Comparison of ENCODE assay signal across 20 cellular contexts in genomic region chr7:1572111-1572510, GRCh38. TPM values are rescaled to one million over a fixed set of nuclear protein-coding genes. Genes with fewer than 3 reads are reported as not detected.
DNase-seq lines count a peak whose midpoint lies in the region; ATAC-seq, FAIRE-seq and TF ChIP-seq lines count a peak whose summit lies in the region.
"Had no signal": no experiment of that assay in that cellular context is flagged by ENCODE, and none has a peak within 500 bp of the region (broad histone marks: within the 10 kb centered on the region; RNA-seq: fewer than 3 reads in every experiment).

No MANE protein-coding gene starts in this region.

- peaks cover 0 to 1% of the 10 kb centered on the region in 2 donors for H3K27me3 Mint-ChIP-seq in CD8-positive, alpha-beta memory T cell
- no peaks in the 10 kb centered on the region for H3K27me3 Mint-ChIP-seq in nephron progenitor cell (ENCODE audit: low read depth, poor library complexity)
- H3K27me3 Mint-ChIP-seq: stimulated activated naive CD8-positive, alpha-beta T cell treated with anti-CD3 and anti-CD28 coated beads, Interleukin-15, amount 100 ng/mL, for 72 hours had no signal

- no peak for DNase-seq in CD8-positive, alpha-beta memory T cell
- DNase-seq in K562 (ENCODE audit: extremely low read depth in 1 of 4, low spot score in 3 of 4) (peak in 1 of 4 experiments; percentile 22), nephron progenitor cell (no peak), NCI-H446 treated with DMSO at 0.1 percent for 48 hours (lab: John Stamatoyannopoulos, UW) (no peak), SK-N-DZ (ENCODE audit: low spot score) (no peak), NK-92 (lab: John Stamatoyannopoulos, UW; ENCODE audit: unreplicated experiment) (no peak)
- DNase-seq: activated CD8-positive, alpha-beta memory T cell treated with anti-CD3 and anti-CD28 coated beads, Interleukin-2, amount 50 U/mL, for 4 hours; BE2C; EL; Kasumi-1; left colon; NCI-H1694; NCI-H524; OCI-M1; sigmoid colon; stimulated activated naive CD8-positive, alpha-beta T cell treated with anti-CD3 and anti-CD28 coated beads, Interleukin-15, amount 100 ng/mL, for 72 hours; SW 1271 had no signal

- peak overlapping the region in 4 of 7 donors; percentile 16 to 92 (median 64) for H3K4me3 Mint-ChIP-seq in CD8-positive, alpha-beta memory T cell
- H3K4me3 Mint-ChIP-seq in nephron progenitor cell = peak overlapping the region; percentile 39

- in situ Hi-C loops in K562 (cut with MboI) = no loop called here

- H3K4me3 ChIP-seq in ACC112 (ENCODE audit: low read depth, low read length) = peak overlapping the region; percentile 96
- H3K4me3 ChIP-seq in CD8-positive, alpha-beta memory T cell (ENCODE audit: low read length) = no peak overlapping the region
- H3K4me3 ChIP-seq in K562 = no peak overlapping the region
- H3K4me3 ChIP-seq: sigmoid colon had no signal

- H2AFZ ChIP-seq in ACC112 (ENCODE audit: low read length, unreplicated experiment) (no peak overlapping the region), K562 (ENCODE audit: low read depth, low read length) (no peak overlapping the region)

- peaks cover 20 to 36% (median 34%) of the 10 kb centered on the region in 3 donors for H3K4me1 Mint-ChIP-seq in CD8-positive, alpha-beta memory T cell
- peaks cover 36% of the 10 kb centered on the region for H3K4me1 Mint-ChIP-seq in nephron progenitor cell

- no peak for TF ChIP-seq CTCF in K562 (IDR thresholded peaks at IDR 0.05 in 2 of 3, conservative IDR thresholded peaks at IDR 0.05 in 1 of 3; ENCODE audit: insufficient read depth in 2 of 3, low read depth in 1 of 3, low read length in 3 of 3)
- TF ChIP-seq CTCF in nephron progenitor cell (IDR thresholded peaks at IDR 0.05) = no peak

- 11% methylated on average over 5 of the region's 5 CpGs for WGBS in K562 (ENCODE audit: insufficient coverage, low coverage, missing lambda C conversion rate)

- H3K27ac Mint-ChIP-seq in CD8-positive, alpha-beta memory T cell = peak overlapping the region in 7 of 8 donors; percentile 1 to 73 (median 55)
- no peak overlapping the region for H3K27ac Mint-ChIP-seq in nephron progenitor cell

- H3K36me3 ChIP-seq in ACC112 (ENCODE audit: insufficient read depth, low read length) (peaks cover 8% of the 10 kb centered on the region; the same call in 1 of the 2 replicates), K562 (ENCODE audit: control insufficient read depth, insufficient read depth, low read length) (peaks cover 11% of the 10 kb centered on the region; the same call in 2 of the 3 replicates)
- H3K36me3 ChIP-seq in CD8-positive, alpha-beta memory T cell (ENCODE audit: insufficient read depth, low read length) = peaks cover 8% of the 10 kb centered on the region

- TF ChIP-seq RAD21 in K562 (CRISPR knock-in tag; conservative IDR thresholded peaks at IDR 0.05 in 1 of 2, IDR thresholded peaks at IDR 0.05 in 1 of 2) = no peak

- H3K9me1 ChIP-seq in K562 (ENCODE audit: control insufficient read depth, insufficient read depth, low read length) = no peaks in the 10 kb centered on the region

- ATAC-seq in K562 = no peak
- ATAC-seq in HG02884 (IDR thresholded peaks at IDR 0.05; ENCODE audit: unreplicated experiment) = no peak
- ATAC-seq: left colon; stimulated activated naive CD8-positive, alpha-beta T cell treated with anti-CD3 and anti-CD28 coated beads, Interleukin-15, amount 100 ng/mL, for 72 hours had no signal

- H3K4me1 ChIP-seq in ACC112 (ENCODE audit: control insufficient read depth, insufficient read depth, low read length, unreplicated experiment) (peaks cover 30% of the 10 kb centered on the region), K562 (replicated peaks in 1 of 2; ENCODE audit: control insufficient read depth in 2 of 2, insufficient read depth in 2 of 2, low read length in 2 of 2) (peaks cover 28 to 50% of the 10 kb centered on the region in 2 experiments; a peak in 4 of 5 replicates)
- peaks cover 17% of the 10 kb centered on the region for H3K4me1 ChIP-seq in CD8-positive, alpha-beta memory T cell (ENCODE audit: insufficient read depth, low read length)

- H3K9ac ChIP-seq in K562 (ENCODE audit: insufficient read depth in 1 of 2, low read depth in 2 of 2, low read length in 2 of 2) = no peak overlapping the region; a peak in 1 of 4 replicates

- BruUV-seq in K562 (replicated peaks; lab: Mats Ljungman, UMichigan) = no TSS peak

- TF ChIP-seq EP300 in K562 (IDR thresholded peaks at IDR 0.05; ENCODE audit: low read length) = no peak

- no peak for FAIRE-seq in K562 (lab: Jason Lieb, UNC)

- H3K36me3 Mint-ChIP-seq in CD8-positive, alpha-beta memory T cell = peaks cover 0 to 10% (median 0%) of the 10 kb centered on the region in 3 donors
- peaks cover 9% of the 10 kb centered on the region for H3K36me3 Mint-ChIP-seq in nephron progenitor cell (ENCODE audit: low read depth)

- TF ChIP-seq POLR2A in K562 (conservative IDR thresholded peaks at IDR 0.05) = no peak

- no peaks in the 10 kb centered on the region for H4K20me1 ChIP-seq in K562 (replicated peaks; ENCODE audit: control insufficient read depth, insufficient read depth, low read length)

- POLR2A ChIA-PET in CD8-positive, alpha-beta memory T cell (lab: Charles Lee) = no interaction called here
- POLR2A ChIA-PET in K562 (lab: Yijun Ruan, JAX) = interaction anchor here (0.6 to 0.9 kb wide), 3 partner anchors 10 to 582 kb away, joined by 3 to 5 read pairs (median 3); no protein-coding TSS in a partner anchor

- H3K27me3 ChIP-seq in ACC112 (ENCODE audit: insufficient read depth, low read length) = no peaks in the 10 kb centered on the region
- H3K27me3 ChIP-seq in CD8-positive, alpha-beta memory T cell (ENCODE audit: insufficient read depth, low read length, poor library complexity, severe bottlenecking) = no peaks in the 10 kb centered on the region
- H3K27me3 ChIP-seq in K562 (ENCODE audit: control insufficient read depth in 2 of 2, insufficient read depth in 2 of 2, low read length in 2 of 2) = no peaks in the 10 kb centered on the region
- H3K27me3 ChIP-seq: BE2C, sigmoid colon had no signal

- H3K79me2 ChIP-seq in ACC112 (ENCODE audit: control insufficient read depth, insufficient read depth, low read length, unreplicated experiment) (peaks cover 20% of the 10 kb centered on the region), K562 (ENCODE audit: control insufficient read depth, insufficient read depth, low read length) (peaks cover 41% of the 10 kb centered on the region)

- peak overlapping the region; percentile 5; the same call in 1 of the 2 replicates for H3K4me2 ChIP-seq in K562 (ENCODE audit: insufficient read depth, low read length)

- H3K27ac ChIP-seq in ACC112 (ENCODE audit: low read depth, low read length) (peak overlapping the region; percentile 97), K562 (ENCODE audit: extremely low read depth, low read depth, low read length) (no peak overlapping the region)
- H3K27ac ChIP-seq in CD8-positive, alpha-beta memory T cell (ENCODE audit: low read depth, low read length) = no peak overlapping the region
- H3K27ac ChIP-seq: VCaP had no signal

- no peaks in the 10 kb centered on the region for H3K9me3 Mint-ChIP-seq in CD8-positive, alpha-beta memory T cell
- H3K9me3 Mint-ChIP-seq in nephron progenitor cell = no peaks in the 10 kb centered on the region
- H3K9me3 Mint-ChIP-seq: stimulated activated naive CD8-positive, alpha-beta T cell treated with anti-CD3 and anti-CD28 coated beads, Interleukin-15, amount 100 ng/mL, for 72 hours had no signal

- intact Hi-C loops in K562 (cut with micrococcal nuclease) = loop anchor here (10.0 kb wide), 1 partner anchor 633 kb away; no protein-coding TSS in a partner anchor

- CTCF ChIA-PET in CD8-positive, alpha-beta memory T cell (lab: Charles Lee) = no interaction called here
- CTCF ChIA-PET in K562 (lab: Yijun Ruan, JAX; ENCODE audit: low intra/inter-chr PET ratio) = no interaction called here

- H3K9me3 ChIP-seq in CD8-positive, alpha-beta memory T cell (ENCODE audit: low read length) = no peaks in the 10 kb centered on the region
- no peaks in the 10 kb centered on the region for H3K9me3 ChIP-seq in K562 (replicated peaks; ENCODE audit: control insufficient read depth, insufficient read depth, low read depth, low read length)
- H3K9me3 ChIP-seq: BE2C, sigmoid colon had no signal

RNA-seq across cellular contexts. Expression of gene PSMG3, which starts 2.3 kb away (rescaled TPM):
- 10 to 100 TPM; 71.0 to 80.7 TPM for total RNA-seq in CD8-positive, alpha-beta memory T cell
- polyA plus RNA-seq in CD8-positive, alpha-beta memory T cell = 51.3 TPM
- total RNA-seq in K562 (2011; cell fraction: chromatin; rRNA removed; ENCODE audit: low replicate concordance) = 26.2 and 74.4 TPM in 2 replicates
- total RNA-seq in K562 (2011; cell fraction: nucleolus; rRNA removed) = 89.7 and 92.9 TPM in 2 replicates
- 63.3 and 66.8 TPM in 2 replicates for total RNA-seq in K562 (2011; cell fraction: nucleoplasm; rRNA removed)
- total RNA-seq in K562 (2014; rRNA removed) (122 and 132 TPM in 2 replicates), K562 (2014; rRNA removed; fragmentation: Illumina TruSeq; extraction: Trizol) (46.5 and 57.2 TPM in 2 replicates), K562 (2015; rRNA removed; fragmentation: Illumina TruSeq; extraction: Trizol) (81.5 and 83.4 TPM in 2 replicates), K562 (2021) (77.3 and 80.1 TPM in 2 replicates)
- polyA plus RNA-seq in K562 (2011; rRNA removed) (93.6 and 96.3 TPM in 2 replicates), K562 (2014; fragmentation: Illumina TruSeq; extraction: Trizol) (54.0 and 64.6 TPM in 2 replicates), K562 (2014; fragmentation: Nextera tagmentation; extraction: Ambion mirVana) (10 to 100 TPM; 34.8 to 55.3 TPM), K562 (2014; rRNA removed) (121 and 136 TPM in 2 replicates)
- polyA plus RNA-seq in K562 (2011; cell fraction: cytosol; rRNA removed) = 110 and 136 TPM in 2 replicates
- 144 and 158 TPM in 2 replicates for polyA plus RNA-seq in K562 (2011; cell fraction: nucleus; rRNA removed)
- 65.4 and 71.5 TPM in 2 replicates for polyA plus RNA-seq in K562 (2012)
- 20.1 and 30.9 TPM in 2 replicates for polyA minus RNA-seq in K562 (2011; rRNA and poly(A)+ RNA removed)
- 22.6 and 24.3 TPM in 2 replicates for polyA minus RNA-seq in K562 (2011; cell fraction: cytosol; rRNA and poly(A)+ RNA removed)
- 12.3 and 13.9 TPM in 2 replicates for polyA minus RNA-seq in K562 (2011; cell fraction: nucleus; rRNA and poly(A)+ RNA removed)
- polyA plus RNA-seq in SK-N-DZ (2014; cell fraction: cytosol; rRNA removed) = 114 and 158 TPM in 2 replicates
- 124 and 138 TPM in 2 replicates for polyA plus RNA-seq in SK-N-DZ (2014; cell fraction: nucleus; rRNA removed)

RNA-seq across cellular contexts. Expression of gene TMEM184A, which starts 16.1 kb away (rescaled TPM):
- not detected for total RNA-seq in CD8-positive, alpha-beta memory T cell
- polyA plus RNA-seq in CD8-positive, alpha-beta memory T cell = not detected
- total RNA-seq in K562 (2011; cell fraction: chromatin; rRNA removed; ENCODE audit: low replicate concordance) = 0.32 and 2.6 TPM in 2 replicates
- total RNA-seq in K562 (2011; cell fraction: nucleolus; rRNA removed) = 0.66 and 1.5 TPM in 2 replicates
- 0.29 and 1.8 TPM in 2 replicates for total RNA-seq in K562 (2011; cell fraction: nucleoplasm; rRNA removed)
- total RNA-seq in K562 (2014; rRNA removed) (0.18 TPM in 1 of 2 replicates, not detected in the other), K562 (2014; rRNA removed; fragmentation: Illumina TruSeq; extraction: Trizol) (not detected in 2 replicates), K562 (2015; rRNA removed; fragmentation: Illumina TruSeq; extraction: Trizol) (not detected in 2 replicates), K562 (2021) (0.11 and 0.31 TPM in 2 replicates)
- polyA plus RNA-seq in K562 (2011; rRNA removed) (0.10 and 0.20 TPM in 2 replicates), K562 (2014; fragmentation: Illumina TruSeq; extraction: Trizol) (not detected in 2 replicates), K562 (2014; fragmentation: Nextera tagmentation; extraction: Ambion mirVana) (not detected), K562 (2014; rRNA removed) (not detected in 2 replicates)
- 0.12 and 0.72 TPM in 2 replicates for polyA plus RNA-seq in K562 (2011; cell fraction: cytosol; rRNA removed)
- polyA plus RNA-seq in K562 (2011; cell fraction: nucleus; rRNA removed) = 0.53 and 1.7 TPM in 2 replicates
- 0.04 and 0.12 TPM in 2 replicates for polyA plus RNA-seq in K562 (2012)
- polyA minus RNA-seq in K562 (2011; rRNA and poly(A)+ RNA removed) = 0.14 and 0.15 TPM in 2 replicates
- 0.19 and 0.27 TPM in 2 replicates for polyA minus RNA-seq in K562 (2011; cell fraction: cytosol; rRNA and poly(A)+ RNA removed)
- 0.89 and 1.1 TPM in 2 replicates for polyA minus RNA-seq in K562 (2011; cell fraction: nucleus; rRNA and poly(A)+ RNA removed)
- polyA plus RNA-seq in SK-N-DZ (2014; cell fraction: cytosol; rRNA removed) = 0.38 and 0.68 TPM in 2 replicates
- 2.3 and 2.4 TPM in 2 replicates for polyA plus RNA-seq in SK-N-DZ (2014; cell fraction: nucleus; rRNA removed)

RNA-seq across cellular contexts. Expression of gene MAFK, which starts 41.6 kb away (rescaled TPM):
- 10 to 100 TPM; 36.6 to 41.1 TPM for total RNA-seq in CD8-positive, alpha-beta memory T cell
- 0.85 TPM for polyA plus RNA-seq in CD8-positive, alpha-beta memory T cell
- 8.5 and 20.5 TPM in 2 replicates for total RNA-seq in K562 (2011; cell fraction: chromatin; rRNA removed; ENCODE audit: low replicate concordance)
- total RNA-seq in K562 (2011; cell fraction: nucleolus; rRNA removed) = 11.2 and 12.1 TPM in 2 replicates
- total RNA-seq in K562 (2011; cell fraction: nucleoplasm; rRNA removed) = 5.1 and 7.6 TPM in 2 replicates
- total RNA-seq in K562 (2014; rRNA removed) (11.7 and 15.6 TPM in 2 replicates), K562 (2014; rRNA removed; fragmentation: Illumina TruSeq; extraction: Trizol) (1.1 and 1.3 TPM in 2 replicates), K562 (2015; rRNA removed; fragmentation: Illumina TruSeq; extraction: Trizol) (4.7 and 5.5 TPM in 2 replicates), K562 (2021) (17.6 and 24.4 TPM in 2 replicates)
- polyA plus RNA-seq in K562 (2011; rRNA removed) (2.1 and 4.9 TPM in 2 replicates), K562 (2014; fragmentation: Illumina TruSeq; extraction: Trizol) (3.7 and 6.9 TPM in 2 replicates), K562 (2014; fragmentation: Nextera tagmentation; extraction: Ambion mirVana) (under 1 TPM; 0.04 to 0.07 TPM), K562 (2014; rRNA removed) (12.8 and 13.5 TPM in 2 replicates)
- 3.8 and 5.1 TPM in 2 replicates for polyA plus RNA-seq in K562 (2011; cell fraction: cytosol; rRNA removed)
- polyA plus RNA-seq in K562 (2011; cell fraction: nucleus; rRNA removed) = 9.8 and 26.1 TPM in 2 replicates
- polyA plus RNA-seq in K562 (2012) = 11.2 and 12.1 TPM in 2 replicates
- polyA minus RNA-seq in K562 (2011; rRNA and poly(A)+ RNA removed) = 0.66 and 1.1 TPM in 2 replicates
- polyA minus RNA-seq in K562 (2011; cell fraction: cytosol; rRNA and poly(A)+ RNA removed) = 5.5 and 7.7 TPM in 2 replicates
- polyA minus RNA-seq in K562 (2011; cell fraction: nucleus; rRNA and poly(A)+ RNA removed) = 3.6 and 3.8 TPM in 2 replicates
- 1.8 and 3.6 TPM in 2 replicates for polyA plus RNA-seq in SK-N-DZ (2014; cell fraction: cytosol; rRNA removed)
- polyA plus RNA-seq in SK-N-DZ (2014; cell fraction: nucleus; rRNA removed) = 5.1 and 10.7 TPM in 2 replicates
